ENCODE assay signal across 22 cellular contexts in the genomic region with DNA sequence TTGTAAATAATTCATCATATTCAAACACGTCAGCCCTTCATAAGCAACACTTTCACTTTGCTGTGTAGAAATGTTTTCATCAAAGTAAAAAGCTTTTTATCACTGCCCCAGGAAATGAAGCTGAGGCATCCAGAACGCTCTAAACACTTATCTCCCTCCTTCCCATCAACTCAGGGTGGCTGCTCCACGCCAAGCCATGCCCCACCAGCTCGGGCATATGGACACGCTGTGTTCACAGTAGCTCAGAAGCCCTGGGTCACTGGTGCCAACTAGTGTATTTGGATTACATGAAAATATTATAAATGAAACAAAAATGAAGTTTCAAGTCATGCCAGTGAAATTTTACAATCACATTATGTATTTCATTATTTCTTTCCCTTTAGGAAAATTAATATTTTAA. TPM values are rescaled to one million over a fixed set of nuclear protein-coding genes. Genes with fewer than 3 reads are reported as not detected.
DNase-seq lines count a peak whose midpoint lies in the region; ATAC-seq and TF ChIP-seq lines count a peak whose summit lies in the region.
"Had no signal": no experiment of that assay in that cellular context is flagged by ENCODE, and none has a peak within 500 bp of the region (broad histone marks: within the 10 kb centered on the region; RNA-seq: fewer than 3 reads in every experiment).

No MANE protein-coding gene starts in this region.

- no peak overlapping the region for H3K9ac ChIP-seq in mesenchymal stem cell (ENCODE audit: low read length)
- H3K9ac ChIP-seq: BLaER1 treated with 17β-estradiol and CSF1 and Interleukin-3, amounts not matched to agents 10 nM and 100 nM had no signal

- H3K18ac ChIP-seq in mesenchymal stem cell (ENCODE audit: low read depth in 1 of 2, low read length in 2 of 2) = no peak overlapping the region

- no TSS peak for BruUV-seq in Panc1 (replicated peaks; lab: Mats Ljungman, UMichigan)

- no peak overlapping the region for H2BK15ac ChIP-seq in mesenchymal stem cell (ENCODE audit: low read depth, poor library complexity, severe bottlenecking)

- POLR2A ChIA-PET in Panc1 (lab: Charles Lee) = no interaction called here
- POLR2A ChIA-PET in activated CD4-positive, alpha-beta memory T cell treated with anti-CD3 and anti-CD28 coated beads, Interleukin-2, amount 10 ng/mL, durations not matched to agents 7 days and 5 days (lab: Charles Lee) = no interaction called here

- no peaks in the 10 kb centered on the region for H3K4me1 Mint-ChIP-seq in activated CD4-positive, alpha-beta memory T cell treated with anti-CD3 and anti-CD28 coated beads, Interleukin-2, amount 10 ng/mL, durations not matched to agents 7 days and 5 days
- H3K4me1 Mint-ChIP-seq: CD4-positive, alpha-beta memory T cell had no signal

- no peak overlapping the region for H4K91ac ChIP-seq in mesenchymal stem cell (ENCODE audit: low read length)

- no peak overlapping the region for H4K8ac ChIP-seq in mesenchymal stem cell (ENCODE audit: low read length)

- H3K4me3 Mint-ChIP-seq in activated CD4-positive, alpha-beta memory T cell treated with anti-CD3 and anti-CD28 coated beads, Interleukin-2, amount 10 ng/mL, durations not matched to agents 7 days and 5 days = no peak overlapping the region
- H3K4me3 Mint-ChIP-seq: CD4-positive, alpha-beta memory T cell; GM23338 had no signal

- ATAC-seq in Panc1 (no peak), GM18505 (IDR thresholded peaks at IDR 0.05; ENCODE audit: unreplicated experiment) (no peak)
- ATAC-seq: GM23338, K562 had no signal

- H3K27me3 ChIP-seq in Panc1 (ENCODE audit: control insufficient read depth, insufficient read depth, low read length) (no peaks in the 10 kb centered on the region), mesenchymal stem cell (ENCODE audit: control insufficient read depth in 1 of 2, insufficient read depth in 1 of 2, low read length in 2 of 2) (peaks cover 0 to 20% of the 10 kb centered on the region in 2 experiments)
- H3K27me3 ChIP-seq: BLaER1 treated with 17β-estradiol and CSF1 and Interleukin-3, amounts not matched to agents 10 nM and 100 nM had no signal

- H3K27me3 Mint-ChIP-seq in activated CD4-positive, alpha-beta memory T cell treated with anti-CD3 and anti-CD28 coated beads, Interleukin-2, amount 10 ng/mL, durations not matched to agents 7 days and 5 days = peaks cover 2% of the 10 kb centered on the region
- H3K27me3 Mint-ChIP-seq: CD4-positive, alpha-beta memory T cell had no signal

- no peak overlapping the region for H2AFZ ChIP-seq in mesenchymal stem cell (ENCODE audit: low read depth, low read length)
- H2AFZ ChIP-seq: GM23338 had no signal

- no peaks in the 10 kb centered on the region for H3K36me3 ChIP-seq in Panc1 (ENCODE audit: control insufficient read depth, insufficient read depth, low read length)
- peaks cover 0 to 3% of the 10 kb centered on the region in 2 experiments for H3K36me3 ChIP-seq in mesenchymal stem cell (ENCODE audit: control insufficient read depth in 1 of 2, insufficient read depth in 2 of 2, low read depth in 1 of 2, low read length in 2 of 2)
- H3K36me3 ChIP-seq: BLaER1 treated with 17β-estradiol and CSF1 and Interleukin-3, amounts not matched to agents 10 nM and 100 nM; HAP-1 had no signal

- H3K4me3 ChIP-seq in Panc1 (ENCODE audit: low read depth in 2 of 2, low read length in 2 of 2) (peak overlapping the region; percentile 6 to 45; a peak in 3 of 4 replicates), mesenchymal stem cell (ENCODE audit: insufficient read depth in 1 of 2, low read depth in 1 of 2, low read length in 2 of 2) (no peak overlapping the region)
- H3K4me3 ChIP-seq: BLaER1 treated with 17β-estradiol and CSF1 and Interleukin-3, amounts not matched to agents 10 nM and 100 nM; GM23338; HAP-1; K562 had no signal

- H2BK120ac ChIP-seq in mesenchymal stem cell (ENCODE audit: low read depth, low read length) = no peak overlapping the region

- H3K27ac Mint-ChIP-seq in activated CD4-positive, alpha-beta memory T cell treated with anti-CD3 and anti-CD28 coated beads, Interleukin-2, amount 10 ng/mL, durations not matched to agents 7 days and 5 days = no peak overlapping the region
- H3K27ac Mint-ChIP-seq: CD4-positive, alpha-beta memory T cell; GM23338 had no signal

- TF ChIP-seq CTCF in Panc1 (IDR thresholded peaks at IDR 0.05) = no peak

- no peak overlapping the region for H2BK5ac ChIP-seq in mesenchymal stem cell (ENCODE audit: low read depth, low read length, poor library complexity, severe bottlenecking)

- in situ Hi-C loops in Panc1 (cut with HindIII; ENCODE audit: low pct_unique_long_range_greater_than_20kb, low sequenced_read_pairs) = no loop called here

- 72% methylated on average over 3 of the region's 5 CpGs for WGBS in mesenchymal stem cell

- H3K4me2 ChIP-seq in mesenchymal stem cell (ENCODE audit: low read length, poor library complexity, severe bottlenecking) = peak overlapping the region; percentile 39
- H3K4me2 ChIP-seq: BLaER1 treated with 17β-estradiol and CSF1 and Interleukin-3, amounts not matched to agents 10 nM and 100 nM; GM23338 had no signal

- no peaks in the 10 kb centered on the region for H3K9me3 ChIP-seq in Panc1 (ENCODE audit: control insufficient read depth, insufficient read depth, low read depth, low read length)
- H3K9me3 ChIP-seq in mesenchymal stem cell (ENCODE audit: control insufficient read depth, low read length) = peaks cover 3% of the 10 kb centered on the region
- H3K9me3 ChIP-seq: BLaER1 treated with 17β-estradiol and CSF1 and Interleukin-3, amounts not matched to agents 10 nM and 100 nM; HAP-1 had no signal

- H3K79me1 ChIP-seq in mesenchymal stem cell (replicated peaks; ENCODE audit: low read length, poor library complexity, severe bottlenecking) = peaks cover 33% of the 10 kb centered on the region

- H2AK5ac ChIP-seq in mesenchymal stem cell (ENCODE audit: low read length, severe bottlenecking) = no peak overlapping the region

- H3K27ac ChIP-seq in Panc1 (ENCODE audit: low read length) (peak overlapping the region; percentile 80), mesenchymal stem cell (ENCODE audit: low read length, poor library complexity, severe bottlenecking) (no peak overlapping the region)
- H3K27ac ChIP-seq: BLaER1 treated with 17β-estradiol and CSF1 and Interleukin-3, amounts not matched to agents 10 nM and 100 nM had no signal

- intact Hi-C loops in Panc1 (cut with micrococcal nuclease; ENCODE audit: unreplicated experiment) = no loop called here

- H3K14ac ChIP-seq in mesenchymal stem cell (ENCODE audit: low read length in 2 of 2) = no peak overlapping the region

- CTCF ChIA-PET in Panc1 (lab: Charles Lee) = no interaction called here
- CTCF ChIA-PET in activated CD4-positive, alpha-beta memory T cell treated with anti-CD3 and anti-CD28 coated beads, Interleukin-2, amount 10 ng/mL, durations not matched to agents 7 days and 5 days (lab: Charles Lee) = no interaction called here

- no peaks in the 10 kb centered on the region for H3K9me3 Mint-ChIP-seq in activated CD4-positive, alpha-beta memory T cell treated with anti-CD3 and anti-CD28 coated beads, Interleukin-2, amount 10 ng/mL, durations not matched to agents 7 days and 5 days
- H3K9me3 Mint-ChIP-seq: GM23338 had no signal

- no peak overlapping the region for H3K23ac ChIP-seq in mesenchymal stem cell (ENCODE audit: low read length in 2 of 2)

- H3K4me1 ChIP-seq in Panc1 (ENCODE audit: control insufficient read depth, insufficient read depth, low read length) = peaks cover 61% of the 10 kb centered on the region
- peaks cover 10% of the 10 kb centered on the region for H3K4me1 ChIP-seq in mesenchymal stem cell (ENCODE audit: control insufficient read depth, insufficient read depth, low read depth, low read length)

- no peak overlapping the region for H2BK12ac ChIP-seq in mesenchymal stem cell (ENCODE audit: low read length in 2 of 2)

- peak; percentile 55 for DNase-seq in Daoy (ENCODE audit: low read depth)
- no peak for DNase-seq in Panc1 (ENCODE audit: low read depth, low spot score)
- DNase-seq in cerebellum (ENCODE audit: low spot score) = peak; percentile 82
- no peak for DNase-seq in mesenchymal stem cell
- DNase-seq in middle frontal gyrus (ENCODE audit: extremely low spot score, low spot score) = no peak
- no peak for DNase-seq in activated CD4-positive, alpha-beta memory T cell treated with anti-CD3 and anti-CD28 coated beads, Interleukin-2, amount 10 ng/mL, durations not matched to agents 7 days and 5 days
- DNase-seq: 8988T; CD4-positive, alpha-beta memory T cell; DND-41; NCI-H1092 treated with DMSO at 0.1 percent for 48 hours; NCI-H146; NCI-H2029; NCI-H345; NCI-H524; NCI-H82; SHP77 had no signal

- TF ChIP-seq POLR2A in GM18505 (IDR thresholded peaks at IDR 0.05; ENCODE audit: borderline replicate concordance, extremely low read depth, insufficient read depth, insufficient read length) = no peak

- no peaks in the 10 kb centered on the region for H3K36me3 Mint-ChIP-seq in activated CD4-positive, alpha-beta memory T cell treated with anti-CD3 and anti-CD28 coated beads, Interleukin-2, amount 10 ng/mL, durations not matched to agents 7 days and 5 days (ENCODE audit: low read depth)
- H3K36me3 Mint-ChIP-seq: CD4-positive, alpha-beta memory T cell had no signal

- H3K4ac ChIP-seq in mesenchymal stem cell (ENCODE audit: low read depth in 1 of 2, low read length in 2 of 2) = no peak overlapping the region

RNA-seq across cellular contexts. Expression of a gene that starts 10.3 kb away (rescaled TPM):
- 6.7 and 6.8 TPM in 2 replicates for total RNA-seq in Daoy (2014; rRNA removed; shearing (Covaris generic))
- total RNA-seq in Panc1 (2021; ENCODE audit: unreplicated experiment) (27.8 TPM), cerebellum (41.5 TPM)
- polyA plus RNA-seq in Panc1 (2012; ENCODE audit: insufficient read length) = 10.5 TPM
- polyA plus RNA-seq in mesenchymal stem cell (2013, experiment 1 of 2) = 1.1 TPM
- polyA plus RNA-seq in mesenchymal stem cell (2013, experiment 2 of 2) = 1.1 TPM
- not detected for total RNA-seq in activated CD4-positive, alpha-beta memory T cell treated with anti-CD3 and anti-CD28 coated beads, Interleukin-2, amount 10 ng/mL, durations not matched to agents 7 days and 5 days
- total RNA-seq: CD4-positive, alpha-beta memory T cell; OCI-LY7 had no signal
- polyA plus RNA-seq: CD4-positive, alpha-beta memory T cell; K562 had no signal

Comparison
In these comparisons a context has a peak if more than half of its experiments do, and no peak if none do; other contexts are left out.
1. DNase-seq: peak in Daoy (single experiment) and cerebellum (single experiment); none in Panc1 (single experiment), mesenchymal stem cell (single experiment), middle frontal gyrus (single experiment) and activated CD4-positive, alpha-beta memory T cell treated with anti-CD3 and anti-CD28 coated beads, Interleukin-2, amount 10 ng/mL, durations not matched to agents 7 days and 5 days (single experiment).
2. H3K4me3 ChIP-seq: peak in Panc1 (2 of 2); none in mesenchymal stem cell (0 of 2).